In the genomic region with DNA sequence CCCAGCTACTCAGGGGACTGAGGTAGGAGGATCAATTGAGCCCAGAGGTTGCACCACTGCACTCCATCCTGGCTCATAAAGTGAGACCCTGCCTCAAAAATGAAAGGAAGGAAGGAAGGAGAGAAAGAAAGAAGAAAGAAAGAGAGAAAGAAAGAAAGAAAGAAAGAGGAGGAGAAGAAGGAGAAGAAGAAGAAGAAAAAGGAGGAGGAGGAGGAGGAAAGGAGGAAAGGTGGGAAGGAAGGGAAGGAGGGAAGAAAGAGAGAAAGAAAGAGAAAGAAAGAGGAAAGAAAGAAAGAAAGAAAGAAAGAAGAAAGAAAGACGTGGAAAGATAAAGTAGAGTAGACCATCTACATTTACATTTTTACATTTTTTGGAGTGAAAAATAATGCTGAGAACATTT, we compare ENCODE assay signal across 35 cellular contexts. TPM values are rescaled to one million over a fixed set of nuclear protein-coding genes. Genes with fewer than 3 reads are reported as not detected.
"Had no signal": no experiment of that assay in that cellular context is flagged by ENCODE, and none has a peak within 500 bp of the region (broad histone marks: within the 10 kb centered on the region; RNA-seq: fewer than 3 reads in every experiment).

No MANE protein-coding gene starts in this region.

- H3K4me3 ChIP-seq: MG63 had no signal

- DNase-seq: Karpas-422, Kasumi-1, MG63, MM.1S, NCI-H1048, NCI-H1092, NCI-H1092 treated with DMSO at 0.1 percent for 48 hours, NCI-H1105, NCI-H1105 treated with DMSO at 0.1 percent for 48 hours, NCI-H1417, NCI-H1417 treated with DMSO at 0.1 percent for 48 hours, NCI-H1436, NCI-H1436 treated with DMSO at 0.1 percent for 48 hours, NCI-H146, NCI-H1694, NCI-H1694 treated with DMSO at 0.1 percent for 48 hours, NCI-H187 treated with DMSO at 0.1 percent for 48 hours, NCI-H1930, NCI-H2029, NCI-H2029 treated with DMSO at 0.1 percent for 48 hours, NCI-H2081, NCI-H2081 treated with DMSO at 0.1 percent for 48 hours, NCI-H2107, NCI-H2171, NCI-H2171 treated with DMSO at 0.1 percent for 48 hours, NCI-H2227 treated with DMSO at 0.1 percent for 48 hours, NCI-H226, NCI-H345, NCI-H446, NCI-H446 treated with DMSO at 0.1 percent for 48 hours, NCI-H510A, NCI-H510A treated with DMSO at 0.1 percent for 48 hours, NCI-H524 had no signal

- H3K9me3 ChIP-seq: MG63 had no signal

- H3K36me3 ChIP-seq: MG63 had no signal

- H3K27me3 ChIP-seq: MG63 had no signal

RNA-seq across cellular contexts. Expression of gene FAM124B, which starts 39.8 kb away (rescaled TPM):
- total RNA-seq: MCF 10A, NCI-H460 had no signal
